In the genomic region with DNA sequence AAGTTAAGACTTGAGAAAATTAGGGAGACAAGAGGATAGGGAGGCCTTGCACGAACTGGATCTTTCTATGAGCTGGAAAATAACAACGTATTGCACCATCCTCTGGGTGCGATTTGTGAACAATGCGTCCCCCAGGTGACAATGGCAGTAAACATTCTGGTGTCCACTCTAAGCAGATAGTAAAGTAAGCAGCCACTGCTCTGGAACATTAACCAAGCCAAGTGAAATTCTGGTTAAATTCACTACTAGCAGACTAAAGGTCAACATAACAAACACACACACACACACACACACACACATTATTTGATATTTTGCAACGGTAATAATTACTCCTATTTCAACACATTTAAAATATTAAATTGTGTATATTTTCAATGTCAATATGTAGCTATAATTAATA, we compare ENCODE assay signal across 25 cellular contexts.
DNase-seq lines count a peak whose midpoint lies in the region; ATAC-seq, FAIRE-seq and TF ChIP-seq lines count a peak whose summit lies in the region.
"Had no signal": no experiment of that assay in that cellular context is flagged by ENCODE, and none has a peak within 500 bp of the region (broad histone marks: within the 10 kb centered on the region; RNA-seq: fewer than 3 reads in every experiment).

No MANE protein-coding gene starts in this region.

- BruUV-seq in HepG2 (replicated peaks; lab: Mats Ljungman, UMichigan): no TSS peak

- DNase-seq in HepG2 (ENCODE audit: low spot score) (no peak), right lobe of liver (no peak), NCI-H2029 treated with DMSO at 0.1 percent for 48 hours (lab: John Stamatoyannopoulos, UW) (no peak)
- DNase-seq: ACHN; C1 segment of cervical spinal cord; CD4-positive, alpha-beta memory T cell; CD4-positive, CD25-positive, alpha-beta regulatory T cell; CD8-positive, alpha-beta memory T cell; COR-L47; DMS 273 treated with DMSO at 0.1 percent for 48 hours; DMS153; DMS53; DMS79; DND-41; EL; GDM1 had no signal

- H3K4me3 ChIP-seq in liver (ENCODE audit: low read depth in 1 of 3, low read length in 3 of 3): no peak overlapping the region
- H3K4me3 ChIP-seq in HepG2 (replicated peaks in 1 of 3; ENCODE audit: insufficient read depth in 1 of 3, low read depth in 2 of 3, low read length in 3 of 3): no peak overlapping the region
- H3K4me3 ChIP-seq in right lobe of liver: no peak overlapping the region
- H3K4me3 ChIP-seq: BLaER1, GM12878 had no signal

- FAIRE-seq in HepG2 (lab: Jason Lieb, UNC) (no peak), islet of Langerhans (lab: Jason Lieb, UNC) (peak; percentile 5)
- FAIRE-seq: GM12878, GM12892, GM18507 had no signal

- TF ChIP-seq CTCF in liver (IDR thresholded peaks at IDR 0.05; ENCODE audit: low read depth, low read length, missing input control): no peak
- no peak for TF ChIP-seq CTCF in HepG2 (CRISPR knock-in tag; IDR thresholded peaks at IDR 0.05)
- no peak for TF ChIP-seq CTCF in right lobe of liver (IDR thresholded peaks at IDR 0.05)

- intact Hi-C loops in HepG2 (cut with micrococcal nuclease; ENCODE audit: unreplicated experiment) (no loop called here), right lobe of liver (cut with DNase I) (no loop called here)

- H3K9me3 ChIP-seq in liver (ENCODE audit: control insufficient read depth in 4 of 4, low read length in 3 of 4): no peaks in the 10 kb centered on the region
- no peaks in the 10 kb centered on the region for H3K9me3 ChIP-seq in HepG2 (ENCODE audit: low read length)
- no peaks in the 10 kb centered on the region for H3K9me3 ChIP-seq in right lobe of liver
- H3K9me3 ChIP-seq: BE2C, BLaER1 had no signal

- no peak overlapping the region for H2AFZ ChIP-seq in HepG2 (ENCODE audit: low read length)

- no peaks in the 10 kb centered on the region for H4K20me1 ChIP-seq in HepG2 (ENCODE audit: insufficient read depth, low read length)
- H4K20me1 ChIP-seq: BLaER1 had no signal

- in situ Hi-C loops in HepG2 (cut with HindIII; ENCODE audit: extremely low pct_ligation_motif_present, low pct_unique_long_range_greater_than_20kb): no loop called here

- POLR2A ChIA-PET in HepG2 (lab: Yijun Ruan, JAX): no interaction called here

- CTCF ChIA-PET in HepG2 (lab: Yijun Ruan, JAX; ENCODE audit: low intra/inter-chr PET ratio, low total read pairs): no interaction called here

- H3K4me1 ChIP-seq in liver (ENCODE audit: control insufficient read depth in 4 of 4, insufficient read depth in 4 of 4, low read length in 3 of 4) (no peaks in the 10 kb centered on the region), HepG2 (ENCODE audit: insufficient read depth, low read length) (no peaks in the 10 kb centered on the region), right lobe of liver (no peaks in the 10 kb centered on the region)
- H3K4me1 ChIP-seq: BE2C, BLaER1 had no signal

- no peaks in the 10 kb centered on the region for H3K79me2 ChIP-seq in HepG2 (ENCODE audit: insufficient read depth, low read length)

- no peak overlapping the region for H3K9ac ChIP-seq in liver (ENCODE audit: low read depth in 1 of 2, low read length in 2 of 2)
- no peak overlapping the region for H3K9ac ChIP-seq in HepG2 (ENCODE audit: insufficient read depth, low read depth, low read length)
- H3K9ac ChIP-seq: BLaER1 had no signal

- no peak overlapping the region for H3K27ac ChIP-seq in liver (ENCODE audit: low read depth in 1 of 2, low read length in 2 of 2)
- H3K27ac ChIP-seq in HepG2 (ENCODE audit: extremely low read length, insufficient read depth, low read length): no peak overlapping the region
- H3K27ac ChIP-seq in right lobe of liver: peak overlapping the region in 1 of 3 donors; percentile 2
- H3K27ac ChIP-seq: 22Rv1, BLaER1 had no signal

- H3K4me2 ChIP-seq in HepG2 (ENCODE audit: low read depth, low read length): no peak overlapping the region
- H3K4me2 ChIP-seq: BLaER1 had no signal

- TF ChIP-seq RAD21 in liver (IDR thresholded peaks at IDR 0.05) (no peak), HepG2 (CRISPR knock-in tag; IDR thresholded peaks at IDR 0.05) (no peak)

- TF ChIP-seq POLR2A in HepG2 (IDR thresholded peaks at IDR 0.05; ENCODE audit: insufficient read depth in 1 of 2, low read depth in 2 of 2, low read length in 2 of 2): no peak
- TF ChIP-seq POLR2A in right lobe of liver (IDR thresholded peaks at IDR 0.05): no peak

- H3K36me3 ChIP-seq in liver (ENCODE audit: control insufficient read depth in 4 of 4, insufficient read depth in 3 of 4, low read depth in 1 of 4, low read length in 3 of 4) (no peaks in the 10 kb centered on the region), HepG2 (replicated peaks in 1 of 2; ENCODE audit: control insufficient read depth in 1 of 2, insufficient read depth in 2 of 2, low read length in 2 of 2) (no peaks in the 10 kb centered on the region), right lobe of liver (no peaks in the 10 kb centered on the region)
- H3K36me3 ChIP-seq: BE2C, BLaER1 had no signal

- no peak for ATAC-seq in HepG2
- peak in 3 of 4 donors; percentile 64 to 80 (median 68) for ATAC-seq in right lobe of liver
- ATAC-seq in HG02588 (IDR thresholded peaks at IDR 0.05; ENCODE audit: unreplicated experiment): no peak
- ATAC-seq: GM12878 had no signal

- TF ChIP-seq EP300 in HepG2 (IDR thresholded peaks at IDR 0.05; ENCODE audit: low read depth in 2 of 2, low read length in 2 of 2) (no peak), HepG2 (CRISPR knock-in tag; IDR thresholded peaks at IDR 0.05; ENCODE audit: borderline replicate concordance) (no peak)

- H3K27me3 ChIP-seq in liver (ENCODE audit: control insufficient read depth in 4 of 4, insufficient read depth in 4 of 4, low read length in 3 of 4) (no peaks in the 10 kb centered on the region), HepG2 (ENCODE audit: control insufficient read depth in 1 of 2, insufficient read depth in 2 of 2, low read length in 2 of 2) (no peaks in the 10 kb centered on the region), right lobe of liver (no peaks in the 10 kb centered on the region)
- H3K27me3 ChIP-seq: BE2C had no signal

- WGBS in liver: 34% methylated on average over 5 of the region's 5 CpGs
- WGBS in HepG2 (ENCODE audit: low lambda C conversion rate): 0% methylated on average over 5 of the region's 5 CpGs
- WGBS in right lobe of liver (ENCODE audit: insufficient coverage, low coverage, low lambda C conversion rate, missing lambda C conversion rate): 40% methylated on average over 5 of the region's 5 CpGs

TF ChIP-seq in liver, 16 proteins besides CTCF, POLR2A, EP300 and RAD21:
- TF ChIP-seq HNF4A (conservative IDR thresholded peaks at IDR 0.05) (peak; percentile 33 to 35), FOXA2 (IDR thresholded peaks at IDR 0.05) (no peak)

TF ChIP-seq in HepG2, 621 proteins besides CTCF, POLR2A, EP300 and RAD21:
- TF ChIP-seq ZNF766 (CRISPR knock-in tag; IDR thresholded peaks at IDR 0.05; ENCODE audit: borderline replicate concordance) (no peak), SMC3 (IDR thresholded peaks at IDR 0.05; ENCODE audit: low read length) (no peak)
TF ChIP-seq in HepG2: peak in this region for 0.

Comparison
In these comparisons a context has a peak if more than half of its experiments do, and no peak if none do; other contexts are left out.
1. ATAC-seq: peak in right lobe of liver (3 of 4); none in HepG2 (single experiment) and HG02588 (single experiment).